In genomic region chr5:1359713-1360112, GRCh38 we compare ENCODE assay signal across 23 cellular contexts. TPM values are rescaled to one million over a fixed set of nuclear protein-coding genes. Genes with fewer than 3 reads are reported as not detected.
DNase-seq lines count a peak whose midpoint lies in the region; ATAC-seq, FAIRE-seq and TF ChIP-seq lines count a peak whose summit lies in the region.
"Had no signal": no experiment of that assay in that cellular context is flagged by ENCODE, and none has a peak within 500 bp of the region (broad histone marks: within the 10 kb centered on the region; RNA-seq: fewer than 3 reads in every experiment).

No MANE protein-coding gene starts in this region.

- H3K9me1 ChIP-seq in K562 (ENCODE audit: control insufficient read depth, insufficient read depth, low read length): no peaks in the 10 kb centered on the region

- in situ Hi-C loops in K562 (cut with MboI): no loop called here

- no peaks in the 10 kb centered on the region for H3K9me2 ChIP-seq in PC-9 (ENCODE audit: insufficient read depth)

- H3K4me2 ChIP-seq in OCI-LY3 (ENCODE audit: low read length) (peak overlapping the region; percentile 3; the same call in 1 of the 2 replicates), PC-9 (peak overlapping the region; percentile 34), K562 (ENCODE audit: insufficient read depth, low read length) (no peak overlapping the region)
- H3K4me2 ChIP-seq: BLaER1 had no signal

- no peaks in the 10 kb centered on the region for H3K4me1 Mint-ChIP-seq in activated CD4-positive, alpha-beta T cell treated with anti-CD3 and anti-CD28 coated beads, Interleukin-2, amount 10 ng/mL, durations not matched to agents 24 days and 14 days
- H3K4me1 Mint-ChIP-seq: CD14-positive monocyte; CD4-positive, alpha-beta memory T cell; CD8-positive, alpha-beta memory T cell had no signal

- no peaks in the 10 kb centered on the region for H3K36me3 ChIP-seq in OCI-LY3 (replicated peaks; ENCODE audit: low read depth, low read length)
- no peaks in the 10 kb centered on the region for H3K36me3 ChIP-seq in PC-9 (ENCODE audit: low read depth)
- H3K36me3 ChIP-seq in K562 (ENCODE audit: control insufficient read depth, insufficient read depth, low read length): no peaks in the 10 kb centered on the region
- no peaks in the 10 kb centered on the region for H3K36me3 ChIP-seq in spleen
- H3K36me3 ChIP-seq: BE2C, BLaER1 had no signal

- no peak overlapping the region for H3K9ac ChIP-seq in OCI-LY3 (ENCODE audit: low read length)
- H3K9ac ChIP-seq in K562 (ENCODE audit: insufficient read depth in 1 of 2, low read depth in 2 of 2, low read length in 2 of 2): no peak overlapping the region
- H3K9ac ChIP-seq: BLaER1 had no signal

- TF ChIP-seq CTCF in OCI-LY3 (IDR thresholded peaks at IDR 0.05; ENCODE audit: low read depth, low read length) (no peak), PC-9 (conservative IDR thresholded peaks at IDR 0.05) (no peak), K562 (IDR thresholded peaks at IDR 0.05 in 2 of 3, conservative IDR thresholded peaks at IDR 0.05 in 1 of 3; ENCODE audit: insufficient read depth in 2 of 3, low read depth in 1 of 3, low read length in 3 of 3) (no peak), spleen (IDR thresholded peaks at IDR 0.05 in 8 of 11, conservative IDR thresholded peaks at IDR 0.05 in 3 of 11) (no peak)

- TF ChIP-seq POLR2A in K562 (conservative IDR thresholded peaks at IDR 0.05) (no peak), spleen (IDR thresholded peaks at IDR 0.05) (no peak)

- H2AFZ ChIP-seq in OCI-LY3 (ENCODE audit: low read depth, low read length) (no peak overlapping the region), PC-9 (no peak overlapping the region), K562 (ENCODE audit: low read depth, low read length) (no peak overlapping the region)

- no peak for TF ChIP-seq RAD21 in K562 (CRISPR knock-in tag; conservative IDR thresholded peaks at IDR 0.05 in 1 of 2, IDR thresholded peaks at IDR 0.05 in 1 of 2)

- TF ChIP-seq EP300 in K562 (IDR thresholded peaks at IDR 0.05; ENCODE audit: low read length): no peak

- intact Hi-C loops in PC-9 (cut with micrococcal nuclease; ENCODE audit: unreplicated experiment): no loop called here
- intact Hi-C loops in K562 (cut with micrococcal nuclease): no loop called here
- intact Hi-C loops in spleen (cut with DNase I; ENCODE audit: low total_unique reads): no loop called here
- intact Hi-C loops in activated CD4-positive, alpha-beta T cell treated with anti-CD3 and anti-CD28 coated beads, Interleukin-2, amount 10 ng/mL, durations not matched to agents 24 days and 14 days (cut with micrococcal nuclease): no loop called here

- H3K4me3 ChIP-seq in OCI-LY3 (ENCODE audit: low read length): no peak overlapping the region
- H3K4me3 ChIP-seq in PC-9: no peak overlapping the region
- no peak overlapping the region for H3K4me3 ChIP-seq in K562
- H3K4me3 ChIP-seq in spleen: no peak overlapping the region
- H3K4me3 ChIP-seq: BLaER1 had no signal

- WGBS in K562 (ENCODE audit: insufficient coverage, low coverage, missing lambda C conversion rate): 7% methylated on average over 11 of the region's 11 CpGs
- 83 to 89% (median 88%) methylated on average over 11 of the region's 11 CpGs for WGBS in spleen, 5 donors

- peaks cover 35% of the 10 kb centered on the region for H3K27me3 ChIP-seq in OCI-LY3 (ENCODE audit: low read depth, low read length)
- peaks cover 100% of the 10 kb centered on the region for H3K27me3 ChIP-seq in PC-9 (ENCODE audit: insufficient read depth, low read depth)
- H3K27me3 ChIP-seq in K562 (ENCODE audit: control insufficient read depth in 2 of 2, insufficient read depth in 2 of 2, low read length in 2 of 2): peaks cover 83 to 92% of the 10 kb centered on the region in 2 experiments
- H3K27me3 ChIP-seq in spleen (replicated peaks in 1 of 7): peaks cover 0 to 86% (median 40%) of the 10 kb centered on the region in 7 donors

- BruUV-seq in PC-9 (replicated peaks; lab: Mats Ljungman, UMichigan): no TSS peak
- no TSS peak for BruUV-seq in K562 (replicated peaks; lab: Mats Ljungman, UMichigan)

- H3K27ac ChIP-seq in OCI-LY3 (ENCODE audit: low read length) (no peak overlapping the region), PC-9 (no peak overlapping the region), K562 (ENCODE audit: extremely low read depth, low read depth, low read length) (no peak overlapping the region), spleen (no peak overlapping the region)
- H3K27ac ChIP-seq: BLaER1 had no signal

- H4K20me1 ChIP-seq in OCI-LY3 (ENCODE audit: insufficient read depth, low read length): no peaks in the 10 kb centered on the region
- H4K20me1 ChIP-seq in PC-9 (ENCODE audit: insufficient read depth): peaks cover 5% of the 10 kb centered on the region; the same call in 1 of the 2 replicates
- peaks cover 4% of the 10 kb centered on the region; the same call in 1 of the 2 replicates for H4K20me1 ChIP-seq in K562 (replicated peaks; ENCODE audit: control insufficient read depth, insufficient read depth, low read length)
- H4K20me1 ChIP-seq: BLaER1 had no signal

- POLR2A ChIA-PET in PC-9 (lab: Charles Lee; ENCODE audit: unreplicated experiment): interaction anchor here (0.7 kb wide), 1 partner anchor 266 kb away, joined by 13 read pairs; no protein-coding TSS in a partner anchor
- POLR2A ChIA-PET in K562 (lab: Yijun Ruan, JAX): no interaction called here

- H3K79me2 ChIP-seq in OCI-LY3 (ENCODE audit: low read length) (no peaks in the 10 kb centered on the region), PC-9 (ENCODE audit: low read depth) (no peaks in the 10 kb centered on the region), K562 (ENCODE audit: control insufficient read depth, insufficient read depth, low read length) (no peaks in the 10 kb centered on the region)

- H3K9me3 Mint-ChIP-seq in activated CD4-positive, alpha-beta T cell treated with anti-CD3 and anti-CD28 coated beads, Interleukin-2, amount 10 ng/mL, durations not matched to agents 24 days and 14 days: no peaks in the 10 kb centered on the region
- H3K9me3 Mint-ChIP-seq: CD14-positive monocyte; CD4-positive, alpha-beta memory T cell; CD4-positive, CD25-positive, alpha-beta regulatory T cell; CD8-positive, alpha-beta memory T cell had no signal

- no peak for ATAC-seq in K562

- H3K27me3 Mint-ChIP-seq in activated CD4-positive, alpha-beta T cell treated with anti-CD3 and anti-CD28 coated beads, Interleukin-2, amount 10 ng/mL, durations not matched to agents 24 days and 14 days: peaks cover 6% of the 10 kb centered on the region

- no peaks in the 10 kb centered on the region; the same call in 1 of the 2 replicates for H3F3A ChIP-seq in PC-9 (ENCODE audit: insufficient read depth, low read depth)

- 0 out of 2 replicates have a peak, but pooled peaks cover 3% of the 10 kb centered on the region for H3K4me1 ChIP-seq in OCI-LY3 (ENCODE audit: low read length)
- H3K4me1 ChIP-seq in PC-9 (replicated peaks; ENCODE audit: insufficient read depth): no peaks in the 10 kb centered on the region
- peaks cover 0 to 15% of the 10 kb centered on the region in 2 experiments; a peak in 1 of 5 replicates for H3K4me1 ChIP-seq in K562 (replicated peaks in 1 of 2; ENCODE audit: control insufficient read depth in 2 of 2, insufficient read depth in 2 of 2, low read length in 2 of 2)
- no peaks in the 10 kb centered on the region for H3K4me1 ChIP-seq in spleen
- H3K4me1 ChIP-seq: BE2C had no signal

- DNase-seq in PC-9: no peak
- DNase-seq in K562 (ENCODE audit: extremely low read depth in 1 of 4, low spot score in 3 of 4): no peak
- DNase-seq in spleen: peak; percentile 39
- DNase-seq in activated CD4-positive, alpha-beta T cell treated with anti-CD3 and anti-CD28 coated beads, Interleukin-2, amount 10 ng/mL, durations not matched to agents 24 days and 14 days: no peak
- no peak for DNase-seq in NCI-H1105 treated with DMSO at 0.1 percent for 48 hours (lab: John Stamatoyannopoulos, UW)
- DNase-seq in DMS 273 (lab: John Stamatoyannopoulos, UW; ENCODE audit: unreplicated experiment): no peak
- DNase-seq: 8988T; ACHN; BE2C; C1 segment of cervical spinal cord; CD4-positive, alpha-beta memory T cell; CD4-positive, CD25-positive, alpha-beta regulatory T cell; CD8-positive, alpha-beta memory T cell; COR-L47; DMS79 treated with DMSO at 0.1 percent for 48 hours; GF-D8 had no signal

- no peaks in the 10 kb centered on the region for H3K36me3 Mint-ChIP-seq in activated CD4-positive, alpha-beta T cell treated with anti-CD3 and anti-CD28 coated beads, Interleukin-2, amount 10 ng/mL, durations not matched to agents 24 days and 14 days (ENCODE audit: low read depth)
- H3K36me3 Mint-ChIP-seq: CD14-positive monocyte; CD4-positive, alpha-beta memory T cell; CD4-positive, CD25-positive, alpha-beta regulatory T cell; CD8-positive, alpha-beta memory T cell had no signal

- no peak overlapping the region for H3K27ac Mint-ChIP-seq in activated CD4-positive, alpha-beta T cell treated with anti-CD3 and anti-CD28 coated beads, Interleukin-2, amount 10 ng/mL, durations not matched to agents 24 days and 14 days
- H3K27ac Mint-ChIP-seq: CD14-positive monocyte; CD4-positive, alpha-beta memory T cell; CD4-positive, CD25-positive, alpha-beta regulatory T cell; CD8-positive, alpha-beta memory T cell had no signal

- H3K4me3 Mint-ChIP-seq in activated CD4-positive, alpha-beta T cell treated with anti-CD3 and anti-CD28 coated beads, Interleukin-2, amount 10 ng/mL, durations not matched to agents 24 days and 14 days: no peak overlapping the region
- H3K4me3 Mint-ChIP-seq: CD14-positive monocyte; CD4-positive, alpha-beta memory T cell; CD4-positive, CD25-positive, alpha-beta regulatory T cell; CD8-positive, alpha-beta memory T cell had no signal

- H3K9me3 ChIP-seq in OCI-LY3 (ENCODE audit: insufficient read depth, low read length): no peaks in the 10 kb centered on the region
- H3K9me3 ChIP-seq in PC-9 (ENCODE audit: insufficient read depth, low read depth): no peaks in the 10 kb centered on the region
- H3K9me3 ChIP-seq in K562 (replicated peaks; ENCODE audit: control insufficient read depth, insufficient read depth, low read depth, low read length): no peaks in the 10 kb centered on the region
- H3K9me3 ChIP-seq in spleen: no peaks in the 10 kb centered on the region
- H3K9me3 ChIP-seq: BE2C, BLaER1 had no signal

- FAIRE-seq in K562 (lab: Jason Lieb, UNC): peak; percentile 26
- FAIRE-seq: A204.1, G401.6, GM12891, GM19239 had no signal

- CTCF ChIA-PET in PC-9 (lab: Charles Lee): no interaction called here
- CTCF ChIA-PET in K562 (lab: Yijun Ruan, JAX; ENCODE audit: low intra/inter-chr PET ratio): no interaction called here

RNA-seq across cellular contexts. Expression of gene CLPTM1L, which starts 14.8 kb away (rescaled TPM):
- total RNA-seq in PC-9 (2021) (260 and 266 TPM in 2 replicates), K562 (2014; rRNA removed) (217 and 249 TPM in 2 replicates), K562 (2014; rRNA removed; fragmentation: Illumina TruSeq; extraction: Trizol) (132 and 136 TPM in 2 replicates), K562 (2015; rRNA removed; fragmentation: Illumina TruSeq; extraction: Trizol) (177 and 179 TPM in 2 replicates), K562 (2021) (145 and 152 TPM in 2 replicates), spleen (100 to 1,000 TPM in 3 of 7 donors, 10 to 100 TPM in 4; 87.2 to 118 (median 99.9) TPM)
- 215 and 519 TPM in 2 replicates for total RNA-seq in K562 (2011; cell fraction: chromatin; rRNA removed; ENCODE audit: low replicate concordance)
- 574 and 584 TPM in 2 replicates for total RNA-seq in K562 (2011; cell fraction: nucleolus; rRNA removed)
- 409 and 456 TPM in 2 replicates for total RNA-seq in K562 (2011; cell fraction: nucleoplasm; rRNA removed)
- polyA plus RNA-seq in K562 (2011; rRNA removed) (130 and 184 TPM in 2 replicates), K562 (2014; fragmentation: Illumina TruSeq; extraction: Trizol) (198 and 213 TPM in 2 replicates), K562 (2014; fragmentation: Nextera tagmentation; extraction: Ambion mirVana) (10 to 100 TPM in 1 of 2 experiments, 1 to 10 TPM in 1; 3.5 to 14.1 TPM), K562 (2014; rRNA removed) (180 and 181 TPM in 2 replicates), spleen (10 to 100 TPM; 39.7 to 55.6 (median 45.1) TPM)
- 150 and 221 TPM in 2 replicates for polyA plus RNA-seq in K562 (2011; cell fraction: cytosol; rRNA removed)
- polyA plus RNA-seq in K562 (2011; cell fraction: nucleus; rRNA removed): 196 and 245 TPM in 2 replicates
- polyA plus RNA-seq in K562 (2012): 110 and 155 TPM in 2 replicates
- polyA minus RNA-seq in K562 (2011; rRNA and poly(A)+ RNA removed): 112 and 228 TPM in 2 replicates
- polyA minus RNA-seq in K562 (2011; cell fraction: cytosol; rRNA and poly(A)+ RNA removed): 74.7 and 93.6 TPM in 2 replicates
- 73.0 and 82.1 TPM in 2 replicates for polyA minus RNA-seq in K562 (2011; cell fraction: nucleus; rRNA and poly(A)+ RNA removed)
- 113 and 114 TPM in 2 replicates for total RNA-seq in activated CD4-positive, alpha-beta T cell treated with anti-CD3 and anti-CD28 coated beads, Interleukin-2, amount 10 ng/mL, durations not matched to agents 24 days and 14 days
